Comparison of ENCODE assay signal across 15 cellular contexts in genomic region chr3:143727391-143727790, GRCh38.
"Had no signal": no experiment of that assay in that cellular context is flagged by ENCODE, and none has a peak within 500 bp of the region (broad histone marks: within the 10 kb centered on the region; RNA-seq: fewer than 3 reads in every experiment).

No MANE protein-coding gene starts in this region.

- H3K4me3 ChIP-seq: lung, mucosa of descending colon, thoracic aorta had no signal

- H3K27ac ChIP-seq: thoracic aorta had no signal

- H3K9me3 ChIP-seq: mucosa of descending colon, thoracic aorta had no signal

- ATAC-seq: activated naive CD4-positive, alpha-beta T cell treated with anti-CD3 and anti-CD28 coated beads, Interleukin-2, amount 50 U/mL, for 72 hours; left colon; mucosa of descending colon had no signal

- DNase-seq: activated CD4-positive, alpha-beta T cell treated with anti-CD3 and anti-CD28 coated beads, Interleukin-2, amount 50 U/mL, for 4 hours; activated CD4-positive, CD25-positive, alpha-beta regulatory T cell treated with anti-CD3 and anti-CD28 coated beads, Interleukin-2, amount 50 U/mL, for 72 hours; activated effector memory CD4-positive, alpha-beta T cell treated with Interleukin-2 at 50 U/mL for 16 hours; activated T-cell treated with anti-CD3 and anti-CD28 coated beads, Interleukin-2, amount 50 U/mL, for 24 hours; amygdala; cerebellar nuclear complex; hippocampal formation; left colon; mucosa of descending colon; occipital lobe; stimulated activated CD4-positive, alpha-beta T cell treated with anti-CD3 and anti-CD28 coated beads, Interleukin-4, amount 100 ng/mL, for 24 hours; T-helper 2 cell had no signal

- H3K36me3 ChIP-seq: thoracic aorta had no signal
